In the genomic region with DNA sequence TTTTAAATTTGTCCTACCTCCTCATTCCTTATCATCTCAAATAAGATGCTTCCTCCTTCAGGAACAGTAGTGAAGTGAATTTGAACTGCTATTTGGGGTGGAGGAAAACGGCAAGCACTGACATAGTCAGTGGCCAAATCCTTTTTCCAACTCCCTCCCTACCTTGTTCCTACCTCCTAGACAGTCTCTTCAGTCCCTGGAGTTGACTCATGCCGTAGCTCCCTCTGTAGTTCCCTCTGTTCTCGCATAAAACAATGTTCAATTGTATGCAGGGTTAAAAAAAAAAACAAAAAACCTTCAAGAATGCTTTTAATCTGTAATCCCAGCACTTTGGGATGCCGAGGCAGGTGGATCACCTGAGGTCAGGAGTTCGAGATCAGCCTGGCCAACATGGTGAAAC, we compare ENCODE assay signal across 9 cellular contexts. TPM values are rescaled to one million over a fixed set of nuclear protein-coding genes. Genes with fewer than 3 reads are reported as not detected.
A peak's percentile ranks its signal among the peaks of the same experiment; 100 is the strongest.
DNase-seq lines count a peak whose midpoint lies in the region; ATAC-seq, FAIRE-seq and TF ChIP-seq lines count a peak whose summit lies in the region.
"Had no signal": no experiment of that assay in that cellular context is flagged by ENCODE, and none has a peak within 500 bp of the region (broad histone marks: within the 10 kb centered on the region; RNA-seq: fewer than 3 reads in every experiment).

No MANE protein-coding gene starts in this region.

- H3K4me2 ChIP-seq in astrocyte (ENCODE audit: low read length): peak overlapping the region; percentile 88

- no peaks in the 10 kb centered on the region for H3K9me3 Mint-ChIP-seq in astrocyte (ENCODE audit: unreplicated experiment)

- H3K4me1 Mint-ChIP-seq in astrocyte (ENCODE audit: low read depth, unreplicated experiment): peaks cover 16% of the 10 kb centered on the region

- H3K27me3 Mint-ChIP-seq in astrocyte (ENCODE audit: low read depth, unreplicated experiment): no peaks in the 10 kb centered on the region

- intact Hi-C loops in thyroid gland (cut with DNase I): no loop called here

- peaks cover 35% of the 10 kb centered on the region for H4K20me1 ChIP-seq in astrocyte (ENCODE audit: insufficient read depth, low read length)

- ATAC-seq in GM21619 (IDR thresholded peaks at IDR 0.05; ENCODE audit: unreplicated experiment): no peak
- ATAC-seq in GM21515 (IDR thresholded peaks at IDR 0.05; ENCODE audit: unreplicated experiment): no peak

- H3K4me3 ChIP-seq in ACC112 (ENCODE audit: low read depth, low read length): peak overlapping the region; percentile 87
- peak overlapping the region; percentile 92 for H3K4me3 ChIP-seq in HFF-Myc (replicated peaks; ENCODE audit: low read depth, low read length)
- H3K4me3 ChIP-seq in astrocyte (ENCODE audit: insufficient read depth, low read depth, low read length): no peak overlapping the region
- H3K4me3 ChIP-seq in mesodermal cell (ENCODE audit: extremely low read depth, insufficient read depth, low read length, poor library complexity, severe bottlenecking): peak overlapping the region; percentile 89
- H3K4me3 ChIP-seq in thyroid gland (replicated peaks in 1 of 3): peak overlapping the region in 1 of 3 donors; percentile 65

- H3K27me3 ChIP-seq in ACC112 (ENCODE audit: insufficient read depth, low read length) (no peaks in the 10 kb centered on the region), astrocyte (ENCODE audit: insufficient read depth, low read length) (no peaks in the 10 kb centered on the region), thyroid gland (no peaks in the 10 kb centered on the region)

- FAIRE-seq in astrocyte (lab: Jason Lieb, UNC) (no peak), GM12891 (lab: Jason Lieb, UNC) (no peak)

- H3K4me3 Mint-ChIP-seq in astrocyte (ENCODE audit: unreplicated experiment): peak overlapping the region; percentile 75

- H3K9me3 ChIP-seq in astrocyte (ENCODE audit: insufficient read depth, low read depth, low read length) (no peaks in the 10 kb centered on the region), mesodermal cell (ENCODE audit: control insufficient read depth, low read length) (no peaks in the 10 kb centered on the region), thyroid gland (no peaks in the 10 kb centered on the region)

- H3K36me3 ChIP-seq in ACC112 (ENCODE audit: insufficient read depth, low read length): peaks cover 5% of the 10 kb centered on the region; the same call in 1 of the 2 replicates
- H3K36me3 ChIP-seq in astrocyte (ENCODE audit: insufficient read depth, low read length): peaks cover 10% of the 10 kb centered on the region
- peaks cover 48% of the 10 kb centered on the region for H3K36me3 ChIP-seq in mesodermal cell (ENCODE audit: control insufficient read depth, insufficient read depth, low read length)
- H3K36me3 ChIP-seq in thyroid gland: no peaks in the 10 kb centered on the region

- DNase-seq in HFF-Myc (ENCODE audit: extremely low read depth, low read depth): no peak
- peak; percentile 17 for DNase-seq in astrocyte (ENCODE audit: low read depth)
- no peak for DNase-seq in GM12891 (ENCODE audit: insufficient read length, low spot score)
- no peak for DNase-seq in thyroid gland
- DNase-seq: NCI-H1417 treated with DMSO at 0.1 percent for 48 hours had no signal

- H3K27ac Mint-ChIP-seq in astrocyte (ENCODE audit: unreplicated experiment): no peak overlapping the region

- WGBS in mesodermal cell (ENCODE audit: insufficient coverage in 2 of 2), 2 experiments: 29% methylated on average over 1 of the region's 5 CpGs; no CpG with 5 or more reads in 1 of the 2 experiments
- WGBS in thyroid gland, 2 donors: 49 to 51% methylated on average over 5 of the region's 5 CpGs

- peaks cover 58% of the 10 kb centered on the region for H3K79me2 ChIP-seq in ACC112 (ENCODE audit: control insufficient read depth, insufficient read depth, low read length, unreplicated experiment)
- H3K79me2 ChIP-seq in astrocyte (ENCODE audit: insufficient read depth, low read length): peaks cover 61% of the 10 kb centered on the region

- H2AFZ ChIP-seq in ACC112 (ENCODE audit: low read length, unreplicated experiment): no peak overlapping the region
- no peak overlapping the region for H2AFZ ChIP-seq in astrocyte (ENCODE audit: low read depth, low read length)

- peaks cover 11% of the 10 kb centered on the region for H3K36me3 Mint-ChIP-seq in astrocyte (ENCODE audit: low read depth, unreplicated experiment)

- H3K4me1 ChIP-seq in ACC112 (ENCODE audit: control insufficient read depth, insufficient read depth, low read length, unreplicated experiment) (peaks cover 12% of the 10 kb centered on the region), astrocyte (ENCODE audit: insufficient read depth, low read length) (peaks cover 8% of the 10 kb centered on the region), mesodermal cell (ENCODE audit: control insufficient read depth, insufficient read depth, low read length, poor library complexity, severe bottlenecking) (peaks cover 4% of the 10 kb centered on the region), thyroid gland (peaks cover 9 to 21% of the 10 kb centered on the region in 2 donors)

- no peak for TF ChIP-seq POLR2A in GM12891 (IDR thresholded peaks at IDR 0.05; ENCODE audit: low read depth, low read length)
- no peak for TF ChIP-seq POLR2A in thyroid gland (IDR thresholded peaks at IDR 0.05)

- no peak overlapping the region for H3K9ac ChIP-seq in astrocyte (ENCODE audit: low read length)

- TF ChIP-seq CTCF in HFF-Myc (IDR thresholded peaks at IDR 0.05; ENCODE audit: low read depth, low read length, missing control alignments): no peak
- no peak for TF ChIP-seq CTCF in astrocyte (IDR thresholded peaks at IDR 0.05; ENCODE audit: insufficient read depth, low read depth, low read length)
- TF ChIP-seq CTCF in thyroid gland (IDR thresholded peaks at IDR 0.05): no peak

- H3K27ac ChIP-seq in ACC112 (ENCODE audit: low read depth, low read length) (no peak overlapping the region), astrocyte (ENCODE audit: low read depth, low read length) (no peak overlapping the region), mesodermal cell (ENCODE audit: low read depth, low read length, severe bottlenecking) (no peak overlapping the region), thyroid gland (no peak overlapping the region)

TF ChIP-seq in GM12891, 5 proteins besides CTCF, POLR2A, EP300 and RAD21:
- no peak for TF ChIP-seq POLR2AphosphoS5 (IDR thresholded peaks at IDR 0.05; ENCODE audit: low read depth, low read length)
- no peak for TF ChIP-seq SPI1 (IDR thresholded peaks at IDR 0.05; ENCODE audit: low read depth, low read length)
- TF ChIP-seq TAF1 (IDR thresholded peaks at IDR 0.05; ENCODE audit: low read depth, low read length): no peak
- TF ChIP-seq PAX5 (IDR thresholded peaks at IDR 0.05; ENCODE audit: insufficient read depth, low read length, severe bottlenecking): no peak
- no peak for TF ChIP-seq POU2F2 (IDR thresholded peaks at IDR 0.05; ENCODE audit: low read depth, low read length)

RNA-seq across cellular contexts. Expression of a gene that starts 1.4 kb away (rescaled TPM):
- total RNA-seq in astrocyte (25.7 and 28.2 TPM in 2 replicates), thyroid gland (10 to 100 TPM; 39.3 to 50.5 (median 40.8) TPM)
- 15.0 TPM for polyA plus RNA-seq in mesodermal cell (2013, experiment 1 of 2)
- polyA plus RNA-seq in mesodermal cell (2013, experiment 2 of 2): 15.4 TPM
- 8.3 TPM for polyA plus RNA-seq in GM12891 (2012; ENCODE audit: low read depth, missing spikeins)

RNA-seq across cellular contexts. Expression of a gene that starts 29.0 kb away (rescaled TPM):
- total RNA-seq in astrocyte (14.0 and 15.2 TPM in 2 replicates), thyroid gland (10 to 100 TPM; 37.1 to 50.0 (median 42.6) TPM)
- 1.4 TPM for polyA plus RNA-seq in mesodermal cell (2013, experiment 1 of 2)
- 3.3 TPM for polyA plus RNA-seq in mesodermal cell (2013, experiment 2 of 2)
- polyA plus RNA-seq in GM12891 (2012; ENCODE audit: low read depth, missing spikeins): 6.9 TPM
